Comparison of ENCODE assay signal across 26 cellular contexts in the genomic region with DNA sequence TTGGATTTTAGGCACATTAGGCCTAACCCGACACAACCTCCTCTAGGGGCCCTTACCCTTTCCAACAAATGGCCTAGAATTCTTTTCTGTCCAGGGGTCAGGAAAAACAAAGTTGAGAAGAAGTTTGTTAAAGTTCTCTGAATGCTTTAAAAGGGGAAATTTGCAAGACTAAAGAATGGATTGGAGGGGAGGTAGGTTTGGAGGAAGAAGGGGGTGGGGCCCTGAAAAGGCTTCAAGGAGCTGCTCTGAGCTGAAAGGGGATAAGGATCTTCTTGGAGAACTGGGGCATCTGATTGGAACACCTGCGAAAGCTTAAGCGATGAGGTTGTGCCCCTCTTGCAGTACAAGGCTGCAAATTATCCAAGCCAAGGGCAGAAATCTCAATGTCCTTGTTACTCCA. TPM values are rescaled to one million over a fixed set of nuclear protein-coding genes. Genes with fewer than 3 reads are reported as not detected.
A peak's percentile ranks its signal among the peaks of the same experiment; 100 is the strongest.
DNase-seq lines count a peak whose midpoint lies in the region; ATAC-seq and TF ChIP-seq lines count a peak whose summit lies in the region.
"Had no signal": no experiment of that assay in that cellular context is flagged by ENCODE, and none has a peak within 500 bp of the region (broad histone marks: within the 10 kb centered on the region; RNA-seq: fewer than 3 reads in every experiment).

No MANE protein-coding gene starts in this region.

- H3K27me3 Mint-ChIP-seq in endodermal cell (ENCODE audit: insufficient read depth) = no peaks in the 10 kb centered on the region
- H3K27me3 Mint-ChIP-seq: activated naive CD4-positive, alpha-beta T cell treated with anti-CD3 and anti-CD28 coated beads, Interleukin-2, amount 50 U/mL, for 24 hours; activated T-helper 17 cell treated with anti-CD3 and anti-CD28 coated beads, Interleukin-2, amount 50 U/mL, for 72 hours; memory B cell had no signal

- H3K27ac ChIP-seq in BLaER1 treated with 17β-estradiol and CSF1 and Interleukin-3, amounts not matched to agents 10 nM and 100 nM = no peak overlapping the region
- no peak overlapping the region for H3K27ac ChIP-seq in endodermal cell (ENCODE audit: low read depth, low read length)
- H3K27ac ChIP-seq: cardiac muscle cell, neutrophil, right lobe of liver, SJCRH30, thyroid gland, uterus had no signal

- peak overlapping the region; percentile 68 for H3K4me3 Mint-ChIP-seq in endodermal cell
- H3K4me3 Mint-ChIP-seq: activated naive CD4-positive, alpha-beta T cell treated with anti-CD3 and anti-CD28 coated beads, Interleukin-2, amount 50 U/mL, for 24 hours; activated T-helper 17 cell treated with anti-CD3 and anti-CD28 coated beads, Interleukin-2, amount 50 U/mL, for 72 hours; memory B cell had no signal

- H3K4me1 Mint-ChIP-seq in endodermal cell = peaks cover 21% of the 10 kb centered on the region

- in situ Hi-C loops in HAP-1 (cut with MboI; ENCODE audit: low sequenced_read_pairs) = no loop called here

- H3K4me1 ChIP-seq in BLaER1 treated with 17β-estradiol and CSF1 and Interleukin-3, amounts not matched to agents 10 nM and 100 nM = peaks cover 16 to 27% (median 25%) of the 10 kb centered on the region in 10 experiments
- H3K4me1 ChIP-seq in HAP-1 = peaks cover 38% of the 10 kb centered on the region
- no peaks in the 10 kb centered on the region for H3K4me1 ChIP-seq in endodermal cell (ENCODE audit: control insufficient read depth, insufficient read depth, low read length)
- H3K4me1 ChIP-seq: SJCRH30 had no signal

- peaks cover 0 to 9% (median 0%) of the 10 kb centered on the region in 11 experiments; a peak in 4 of 22 replicates for H4K20me1 ChIP-seq in BLaER1 treated with 17β-estradiol and CSF1 and Interleukin-3, amounts not matched to agents 10 nM and 100 nM

- no peaks in the 10 kb centered on the region for H3K9me3 ChIP-seq in BLaER1 treated with 17β-estradiol and CSF1 and Interleukin-3, amounts not matched to agents 10 nM and 100 nM (replicated peaks in 1 of 11)
- H3K9me3 ChIP-seq in HAP-1 = no peaks in the 10 kb centered on the region
- no peaks in the 10 kb centered on the region for H3K9me3 ChIP-seq in endodermal cell (ENCODE audit: control insufficient read depth, low read length)
- H3K9me3 ChIP-seq: neutrophil, right lobe of liver, SJCRH30, thyroid gland, uterus had no signal

- no peaks in the 10 kb centered on the region for H3K9me3 Mint-ChIP-seq in endodermal cell
- H3K9me3 Mint-ChIP-seq: activated naive CD4-positive, alpha-beta T cell treated with anti-CD3 and anti-CD28 coated beads, Interleukin-2, amount 50 U/mL, for 24 hours; activated T-helper 17 cell treated with anti-CD3 and anti-CD28 coated beads, Interleukin-2, amount 50 U/mL, for 72 hours; memory B cell had no signal

- H3K27ac Mint-ChIP-seq in endodermal cell = peak overlapping the region; percentile 88
- H3K27ac Mint-ChIP-seq: activated naive CD4-positive, alpha-beta T cell treated with anti-CD3 and anti-CD28 coated beads, Interleukin-2, amount 50 U/mL, for 24 hours; activated T-helper 17 cell treated with anti-CD3 and anti-CD28 coated beads, Interleukin-2, amount 50 U/mL, for 72 hours; memory B cell had no signal

- H3K9ac ChIP-seq in BLaER1 treated with 17β-estradiol and CSF1 and Interleukin-3, amounts not matched to agents 10 nM and 100 nM = no peak overlapping the region
- no peak overlapping the region for H3K9ac ChIP-seq in endodermal cell (ENCODE audit: extremely low read depth, low read length, poor library complexity, severe bottlenecking)

- ATAC-seq in HG03469 (IDR thresholded peaks at IDR 0.05; ENCODE audit: unreplicated experiment) (no peak), sciatic nerve (no peak)
- ATAC-seq: activated T-helper 17 cell treated with anti-CD3 and anti-CD28 coated beads, Interleukin-2, amount 50 U/mL, for 72 hours; left colon; right lobe of liver had no signal

- H3K4me3 ChIP-seq in BLaER1 treated with 17β-estradiol and CSF1 and Interleukin-3, amounts not matched to agents 10 nM and 100 nM = no peak overlapping the region
- no peak overlapping the region for H3K4me3 ChIP-seq in HAP-1
- no peak overlapping the region for H3K4me3 ChIP-seq in endodermal cell (ENCODE audit: low read length)
- H3K4me3 ChIP-seq: cardiac muscle cell, right lobe of liver, SJCRH30, thyroid gland, uterus had no signal

- no peak for TF ChIP-seq CTCF in endodermal cell (conservative IDR thresholded peaks at IDR 0.05)

- no peaks in the 10 kb centered on the region for H3K36me3 Mint-ChIP-seq in endodermal cell (ENCODE audit: low read depth)
- H3K36me3 Mint-ChIP-seq: activated naive CD4-positive, alpha-beta T cell treated with anti-CD3 and anti-CD28 coated beads, Interleukin-2, amount 50 U/mL, for 24 hours; memory B cell had no signal

- WGBS in endodermal cell (ENCODE audit: insufficient coverage in 1 of 2, insufficient read length in 1 of 2), 2 experiments = 29 to 37% methylated on average over 2 to 3 of the region's 3 CpGs

- intact Hi-C loops in sciatic nerve (cut with DNase I) = no loop called here

- H3K4me2 ChIP-seq in BLaER1 treated with 17β-estradiol and CSF1 and Interleukin-3, amounts not matched to agents 10 nM and 100 nM = peak overlapping the region in 9 of 11 experiments; percentile 2 to 46 (median 31); a peak in 14 of 22 replicates

- peak; percentile 87 to 98 for DNase-seq in HAP-1 (ENCODE audit: low spot score in 2 of 2)
- peak; percentile 84 for DNase-seq in endodermal cell
- peak; percentile 64 for DNase-seq in iPS-NIHi7 (ENCODE audit: extremely low spot score)
- DNase-seq in activated naive CD4-positive, alpha-beta T cell treated with anti-CD3 and anti-CD28 coated beads, Interleukin-2, amount 50 U/mL, for 16 hours = no peak
- DNase-seq in stimulated activated CD8-positive, alpha-beta memory T cell treated with anti-CD3 and anti-CD28 coated beads, Interleukin-4, amount 100 ng/mL, for 48 hours = no peak
- no peak for DNase-seq in sciatic nerve (ENCODE audit: low spot score)
- DNase-seq: activated CD4-positive, alpha-beta T cell treated with anti-CD3 and anti-CD28 coated beads for 4 hours; AML-193; aorta; DMS 273 treated with DMSO at 0.1 percent for 48 hours; left colon; NCI-H1092; NCI-H1694; right lobe of liver; stimulated activated CD4-positive, alpha-beta T cell treated with anti-CD3 and anti-CD28 coated beads, Interleukin-4, amount 100 ng/mL, for 1 hour; T-helper 9 cell; thyroid gland; uterus had no signal

- H3K27me3 ChIP-seq in BLaER1 treated with 17β-estradiol and CSF1 and Interleukin-3, amounts not matched to agents 10 nM and 100 nM = no peaks in the 10 kb centered on the region
- H3K27me3 ChIP-seq in HAP-1 (ENCODE audit: low read depth) = no peaks in the 10 kb centered on the region
- H3K27me3 ChIP-seq in endodermal cell (ENCODE audit: control insufficient read depth, insufficient read depth, low read length, poor library complexity, severe bottlenecking) = no peaks in the 10 kb centered on the region
- H3K27me3 ChIP-seq: cardiac muscle cell, neutrophil, right lobe of liver, SJCRH30, thyroid gland, uterus had no signal

- H3K36me3 ChIP-seq in BLaER1 treated with 17β-estradiol and CSF1 and Interleukin-3, amounts not matched to agents 10 nM and 100 nM = no peaks in the 10 kb centered on the region
- H3K36me3 ChIP-seq in HAP-1 (replicated peaks) = 0 out of 2 replicates have a peak, but pooled peaks cover 3% of the 10 kb centered on the region
- no peaks in the 10 kb centered on the region for H3K36me3 ChIP-seq in endodermal cell (ENCODE audit: control insufficient read depth, insufficient read depth, low read length)
- H3K36me3 ChIP-seq: cardiac muscle cell, neutrophil, right lobe of liver, SJCRH30, thyroid gland, uterus had no signal

RNA-seq across cellular contexts. Expression of a gene that starts 3.9 kb away (rescaled TPM):
- total RNA-seq in endodermal cell (10 to 100 TPM; 44.6 to 46.4 TPM), sciatic nerve (56.4 TPM)
- polyA plus RNA-seq in endodermal cell (2013, experiment 1 of 2) = 36.6 TPM
- 31.8 TPM for polyA plus RNA-seq in endodermal cell (2013, experiment 2 of 2)

RNA-seq across cellular contexts. Expression of a gene that starts 29.8 kb away (rescaled TPM):
- total RNA-seq in endodermal cell (1 to 10 TPM in 1 of 2 donors, under 1 TPM in 1; 0.81 to 2.3 TPM), sciatic nerve (0.27 TPM)
- polyA plus RNA-seq in endodermal cell (2013, experiment 1 of 2) = 0.07 TPM
- 0.62 TPM for polyA plus RNA-seq in endodermal cell (2013, experiment 2 of 2)

Comparison
In these comparisons a context has a peak if more than half of its experiments do, and no peak if none do; other contexts are left out.
1. DNase-seq: peak in HAP-1 (2 of 2), endodermal cell (single experiment) and iPS-NIHi7 (single experiment); none in activated naive CD4-positive, alpha-beta T cell treated with anti-CD3 and anti-CD28 coated beads, Interleukin-2, amount 50 U/mL, for 16 hours (single experiment), stimulated activated CD8-positive, alpha-beta memory T cell treated with anti-CD3 and anti-CD28 coated beads, Interleukin-4, amount 100 ng/mL, for 48 hours (single experiment) and sciatic nerve (single experiment).